8 cellular contexts compared by ENCODE assay signal in the genomic region with DNA sequence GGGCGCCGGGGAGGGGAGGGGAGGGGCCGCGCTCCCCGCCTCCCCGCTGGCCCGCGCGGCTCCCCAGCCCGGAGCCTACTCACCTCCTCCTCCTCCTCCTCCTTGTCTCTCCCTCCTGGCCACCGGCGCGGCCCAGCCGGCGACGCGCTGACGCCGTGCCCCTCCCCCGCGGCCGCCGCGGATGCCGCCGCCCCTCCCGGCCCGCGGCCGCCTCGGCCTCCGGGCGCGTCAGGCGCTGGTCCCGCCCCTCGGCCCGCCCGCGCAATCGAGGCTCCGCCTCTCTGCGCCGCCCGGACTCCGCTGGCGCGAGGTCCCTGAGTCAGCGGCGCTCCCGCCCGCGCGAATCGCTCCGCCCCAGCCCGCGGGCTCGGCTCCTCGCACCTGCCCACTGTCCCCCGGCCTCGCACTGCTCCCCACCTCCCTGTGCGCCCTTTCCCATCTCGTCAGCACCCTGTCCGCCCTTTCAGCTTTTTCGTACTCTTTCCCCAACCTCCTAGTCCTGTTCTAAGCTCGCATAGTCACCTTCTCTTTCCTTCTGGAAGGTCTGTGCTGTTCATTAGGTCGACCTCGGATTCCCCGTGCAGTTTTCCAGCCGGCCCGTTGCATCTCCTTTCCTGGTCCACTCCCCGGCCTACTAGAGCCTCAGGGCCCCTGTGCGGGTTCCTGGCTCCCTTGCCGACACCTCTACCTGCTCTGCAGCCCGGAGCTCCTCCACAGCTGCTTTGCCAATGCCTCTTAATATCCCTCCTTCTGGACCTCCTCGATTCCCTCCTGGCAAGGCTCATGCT.
DNase-seq lines count a peak whose midpoint lies in the region; ATAC-seq and TF ChIP-seq lines count a peak whose summit lies in the region.

No MANE protein-coding gene starts in this region.

- peak in 1 of 2 donors; percentile 65 for TF ChIP-seq POLR2A in uterus (IDR thresholded peaks at IDR 0.05)

- no peaks in the 10 kb centered on the region for H3K36me3 ChIP-seq in rectal smooth muscle tissue (ENCODE audit: control insufficient read depth, insufficient read depth, low read length)
- H3K36me3 ChIP-seq in uterus, result no peaks in the 10 kb centered on the region

- DNase-seq in NCI-H1436 treated with DMSO at 0.1 percent for 48 hours (lab: John Stamatoyannopoulos, UW) (peak; percentile 47), T-helper 1 cell (peak; percentile 69 to 90 (median 75)), amygdala (lab: John Stamatoyannopoulos, UW) (peak in 55 of 56 donors; percentile 25 to 98 (median 82)), right cardiac atrium (peak; percentile 87 to 96 (median 95)), uterus (peak; percentile 74 to 91)

- H3K27ac ChIP-seq in right cardiac atrium (ENCODE audit: low read length) (peak overlapping the region; percentile 88), rectal smooth muscle tissue (ENCODE audit: low read depth, low read length) (peak overlapping the region; percentile 69), uterus (peak overlapping the region; percentile 85 to 86)

- intact Hi-C loops in right cardiac atrium (cut with DNase I), result loop anchor here in 3 of 4 donors (5.0 to 10.0 kb wide), 4 partner anchors 52 to 190 kb away; partner anchors contain the start of gene ZEB2 (in 1 of the 3)
- intact Hi-C loops in uterus (cut with DNase I; ENCODE audit: low total_unique reads), result no loop called here

- H3K4me3 ChIP-seq in right cardiac atrium (ENCODE audit: low read length) (peak overlapping the region; percentile 84), rectal smooth muscle tissue (ENCODE audit: low read length) (peak overlapping the region; percentile 93), uterus (peak overlapping the region; percentile 58 to 82)

- H3K9me3 ChIP-seq in right cardiac atrium (ENCODE audit: control insufficient read depth, low read length) (no peaks in the 10 kb centered on the region), uterus (no peaks in the 10 kb centered on the region)

- peak overlapping the region; percentile 67 for H3K9ac ChIP-seq in rectal smooth muscle tissue (ENCODE audit: low read length)

- peak in 1 of 4 experiments; percentile 15 for TF ChIP-seq CTCF in uterus (IDR thresholded peaks at IDR 0.05)

- WGBS in right cardiac atrium, result 2% methylated on average over 76 of the region's 77 CpGs

- H3K27me3 ChIP-seq in right cardiac atrium (ENCODE audit: control insufficient read depth, insufficient read depth), result no peaks in the 10 kb centered on the region
- H3K27me3 ChIP-seq in rectal smooth muscle tissue (ENCODE audit: control insufficient read depth, insufficient read depth, low read length), result no peaks in the 10 kb centered on the region
- no peaks in the 10 kb centered on the region for H3K27me3 ChIP-seq in uterus

- ATAC-seq in GM18502 (IDR thresholded peaks at IDR 0.05; ENCODE audit: poor library complexity, unreplicated experiment) (peak; percentile 94), HG02870 (IDR thresholded peaks at IDR 0.05; ENCODE audit: unreplicated experiment) (peak; percentile 85), right cardiac atrium (peak; percentile 95 to 96)

- no peaks in the 10 kb centered on the region for H3K4me1 ChIP-seq in right cardiac atrium (ENCODE audit: control insufficient read depth, insufficient read depth, low read length)
- H3K4me1 ChIP-seq in rectal smooth muscle tissue (ENCODE audit: control insufficient read depth, insufficient read depth, low read length), result peaks cover 4% of the 10 kb centered on the region
- no peaks in the 10 kb centered on the region for H3K4me1 ChIP-seq in uterus

Comparison
In these comparisons a context has a peak if more than half of its experiments do, and no peak if none do; other contexts are left out.
1. Peak in every context shown above with its lines: DNase-seq, ATAC-seq, H3K4me3 ChIP-seq and H3K27ac ChIP-seq.